In the genomic region with DNA sequence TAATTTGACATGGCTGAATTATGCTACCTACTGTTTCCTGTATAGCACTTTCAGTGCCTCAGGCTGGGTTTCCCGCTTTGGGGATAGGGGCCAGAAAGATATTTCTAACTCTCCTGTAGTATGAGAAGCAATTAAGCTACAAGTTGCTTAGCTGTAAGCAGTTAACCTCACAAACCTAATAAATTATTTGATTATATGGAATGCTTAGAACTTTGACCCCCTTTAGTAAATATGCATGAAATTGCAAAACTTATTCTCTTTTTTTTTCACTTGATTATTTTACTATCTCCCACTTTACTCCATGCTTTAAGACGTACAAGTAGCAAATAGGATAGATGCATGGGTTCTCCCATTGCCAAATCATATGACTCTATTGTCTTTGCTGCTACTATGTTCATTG, we compare ENCODE assay signal across 23 cellular contexts. TPM values are rescaled to one million over a fixed set of nuclear protein-coding genes. Genes with fewer than 3 reads are reported as not detected.
DNase-seq lines count a peak whose midpoint lies in the region; ATAC-seq, FAIRE-seq and TF ChIP-seq lines count a peak whose summit lies in the region.
"Had no signal": no experiment of that assay in that cellular context is flagged by ENCODE, and none has a peak within 500 bp of the region (broad histone marks: within the 10 kb centered on the region; RNA-seq: fewer than 3 reads in every experiment).

No MANE protein-coding gene starts in this region.

- H2AFZ ChIP-seq in HepG2 (ENCODE audit: low read length) (no peak overlapping the region), PC-3 (ENCODE audit: low read length) (0 out of 2 replicates have a peak overlapping the region, but pooled peaks have one; percentile 13)

- DNase-seq in HepG2 (ENCODE audit: low spot score) (no peak), PC-3 (no peak), left lobe of liver (ENCODE audit: low spot score) (no peak), T-helper 2 cell (no peak)
- DNase-seq: 8988T; ACHN; AML-193; BE2C; CD4-positive, alpha-beta T cell; CD8-positive, alpha-beta memory T cell; DMS 273 treated with DMSO at 0.1 percent for 48 hours; DMS79; GDM1; GM23248; H9 had no signal

- no peak for TF ChIP-seq CTCF in liver (IDR thresholded peaks at IDR 0.05; ENCODE audit: low read depth, low read length, missing input control)
- no peak for TF ChIP-seq CTCF in HepG2 (CRISPR knock-in tag; IDR thresholded peaks at IDR 0.05)
- no peak for TF ChIP-seq CTCF in PC-3 (conservative IDR thresholded peaks at IDR 0.05; ENCODE audit: low read depth, low read length)

- TF ChIP-seq RAD21 in liver (IDR thresholded peaks at IDR 0.05): no peak
- no peak for TF ChIP-seq RAD21 in HepG2 (CRISPR knock-in tag; IDR thresholded peaks at IDR 0.05)

- H3F3A ChIP-seq in PC-3 (ENCODE audit: low read length, unreplicated experiment): no peaks in the 10 kb centered on the region

- TF ChIP-seq POLR2A in HepG2 (IDR thresholded peaks at IDR 0.05; ENCODE audit: insufficient read depth in 1 of 2, low read depth in 2 of 2, low read length in 2 of 2): no peak

- 60% methylated on average over 2 of the region's 2 CpGs for WGBS in liver
- WGBS in HepG2 (ENCODE audit: low lambda C conversion rate): 73% methylated on average over 2 of the region's 2 CpGs

- no peak for TF ChIP-seq EP300 in HepG2 (IDR thresholded peaks at IDR 0.05; ENCODE audit: low read depth in 2 of 2, low read length in 2 of 2)
- no peak for TF ChIP-seq EP300 in HepG2 (CRISPR knock-in tag; IDR thresholded peaks at IDR 0.05; ENCODE audit: borderline replicate concordance)

- H3K9me2 ChIP-seq in PC-3 (replicated peaks; ENCODE audit: low read length): no peaks in the 10 kb centered on the region

- ATAC-seq in HepG2 (no peak), PC-3 (no peak), left lobe of liver (peak; percentile 27), HG02623 (IDR thresholded peaks at IDR 0.05; ENCODE audit: unreplicated experiment) (no peak), GM18870 (IDR thresholded peaks at IDR 0.05; ENCODE audit: unreplicated experiment) (no peak)
- ATAC-seq: A549, GM12878, HCT116 had no signal

- intact Hi-C loops in HepG2 (cut with micrococcal nuclease; ENCODE audit: unreplicated experiment): no loop called here
- intact Hi-C loops in PC-3 (cut with micrococcal nuclease): no loop called here

- BruUV-seq in HepG2 (replicated peaks; lab: Mats Ljungman, UMichigan): no TSS peak
- no TSS peak for BruUV-seq in PC-3 (replicated peaks; lab: Mats Ljungman, UMichigan)

- H3K9me3 ChIP-seq in liver (ENCODE audit: control insufficient read depth in 4 of 4, low read length in 3 of 4) (no peaks in the 10 kb centered on the region), HepG2 (ENCODE audit: low read length) (no peaks in the 10 kb centered on the region), PC-3 (ENCODE audit: low read length) (peaks cover 15% of the 10 kb centered on the region; the same call in 1 of the 2 replicates)
- H3K9me3 ChIP-seq: BE2C had no signal

- H3K4me2 ChIP-seq in HepG2 (ENCODE audit: low read depth, low read length) (no peak overlapping the region), PC-3 (ENCODE audit: low read length) (no peak overlapping the region)
- H3K4me2 ChIP-seq: A549; BLaER1 treated with 17β-estradiol and CSF1 and Interleukin-3, amounts not matched to agents 10 nM and 100 nM had no signal

- POLR2A ChIA-PET in HepG2 (lab: Yijun Ruan, JAX) (no interaction called here), PC-3 (lab: Charles Lee; ENCODE audit: unreplicated experiment) (no interaction called here)

- in situ Hi-C loops in HepG2 (cut with HindIII; ENCODE audit: extremely low pct_ligation_motif_present, low pct_unique_long_range_greater_than_20kb): no loop called here

- H3K79me2 ChIP-seq in HepG2 (ENCODE audit: insufficient read depth, low read length) (no peaks in the 10 kb centered on the region), PC-3 (ENCODE audit: low read length) (no peaks in the 10 kb centered on the region)

- no peak overlapping the region for H3K4me3 ChIP-seq in liver (ENCODE audit: low read depth in 1 of 3, low read length in 3 of 3)
- no peak overlapping the region for H3K4me3 ChIP-seq in HepG2 (replicated peaks in 1 of 3; ENCODE audit: insufficient read depth in 1 of 3, low read depth in 2 of 3, low read length in 3 of 3)
- no peak overlapping the region for H3K4me3 ChIP-seq in PC-3 (ENCODE audit: low read length)
- H3K4me3 ChIP-seq: A549; BLaER1 treated with 17β-estradiol and CSF1 and Interleukin-3, amounts not matched to agents 10 nM and 100 nM; GM12878; GM23248 had no signal

- no peaks in the 10 kb centered on the region for H3K27me3 ChIP-seq in liver (ENCODE audit: control insufficient read depth in 4 of 4, insufficient read depth in 4 of 4, low read length in 3 of 4)
- H3K27me3 ChIP-seq in HepG2 (ENCODE audit: control insufficient read depth in 1 of 2, insufficient read depth in 2 of 2, low read length in 2 of 2): no peaks in the 10 kb centered on the region
- H3K27me3 ChIP-seq in PC-3 (ENCODE audit: low read length): no peaks in the 10 kb centered on the region
- H3K27me3 ChIP-seq: BLaER1 treated with 17β-estradiol and CSF1 and Interleukin-3, amounts not matched to agents 10 nM and 100 nM had no signal

- no peak overlapping the region for H3K27ac ChIP-seq in liver (ENCODE audit: low read depth in 1 of 2, low read length in 2 of 2)
- H3K27ac ChIP-seq in HepG2 (ENCODE audit: extremely low read length, insufficient read depth, low read length): no peak overlapping the region
- no peak overlapping the region for H3K27ac ChIP-seq in PC-3 (ENCODE audit: low read length)
- H3K27ac ChIP-seq: A549; BLaER1 treated with 17β-estradiol and CSF1 and Interleukin-3, amounts not matched to agents 10 nM and 100 nM; GM23248 had no signal

- H3K36me3 ChIP-seq in liver (ENCODE audit: control insufficient read depth in 4 of 4, insufficient read depth in 3 of 4, low read depth in 1 of 4, low read length in 3 of 4) (no peaks in the 10 kb centered on the region), HepG2 (replicated peaks in 1 of 2; ENCODE audit: control insufficient read depth in 1 of 2, insufficient read depth in 2 of 2, low read length in 2 of 2) (no peaks in the 10 kb centered on the region), PC-3 (ENCODE audit: low read depth, low read length) (peaks cover 5% of the 10 kb centered on the region; the same call in 1 of the 2 replicates)
- H3K36me3 ChIP-seq: BE2C; BLaER1 treated with 17β-estradiol and CSF1 and Interleukin-3, amounts not matched to agents 10 nM and 100 nM had no signal

- no peaks in the 10 kb centered on the region for H4K20me1 ChIP-seq in HepG2 (ENCODE audit: insufficient read depth, low read length)
- H4K20me1 ChIP-seq in PC-3 (ENCODE audit: low read length): no peaks in the 10 kb centered on the region
- H4K20me1 ChIP-seq: BLaER1 treated with 17β-estradiol and CSF1 and Interleukin-3, amounts not matched to agents 10 nM and 100 nM had no signal

- no peak for FAIRE-seq in HepG2 (lab: Jason Lieb, UNC)
- FAIRE-seq: A549, D721Med, GM12878 had no signal

- H3K4me1 ChIP-seq in liver (ENCODE audit: control insufficient read depth in 4 of 4, insufficient read depth in 4 of 4, low read length in 3 of 4) (peaks cover 0 to 13% (median 9%) of the 10 kb centered on the region in 4 donors), HepG2 (ENCODE audit: insufficient read depth, low read length) (peaks cover 36% of the 10 kb centered on the region), PC-3 (ENCODE audit: insufficient read depth, low read length) (peaks cover 19% of the 10 kb centered on the region)
- H3K4me1 ChIP-seq: BE2C; BLaER1 treated with 17β-estradiol and CSF1 and Interleukin-3, amounts not matched to agents 10 nM and 100 nM had no signal

- no peak overlapping the region for H3K9ac ChIP-seq in liver (ENCODE audit: low read depth in 1 of 2, low read length in 2 of 2)
- no peak overlapping the region for H3K9ac ChIP-seq in HepG2 (ENCODE audit: insufficient read depth, low read depth, low read length)
- no peak overlapping the region for H3K9ac ChIP-seq in PC-3 (ENCODE audit: low read length)
- H3K9ac ChIP-seq: BLaER1 treated with 17β-estradiol and CSF1 and Interleukin-3, amounts not matched to agents 10 nM and 100 nM; GM23248 had no signal

- CTCF ChIA-PET in HepG2 (lab: Yijun Ruan, JAX; ENCODE audit: low intra/inter-chr PET ratio, low total read pairs): no interaction called here
- CTCF ChIA-PET in PC-3 (lab: Charles Lee): no interaction called here

TF ChIP-seq in liver, 16 proteins besides CTCF, POLR2A, EP300 and RAD21:
- TF ChIP-seq FOXA2 (IDR thresholded peaks at IDR 0.05) (peak; percentile 23), HNF4A (conservative IDR thresholded peaks at IDR 0.05) (peak; percentile 51 to 66), RXRA (IDR thresholded peaks at IDR 0.05) (no peak), YY1 (IDR thresholded peaks at IDR 0.05) (no peak)
TF ChIP-seq in liver: peak in this region for 2.

TF ChIP-seq in HepG2, 621 proteins besides CTCF, POLR2A, EP300 and RAD21 (continues in another document):
- no peak for TF ChIP-seq CHCHD3 (CRISPR knock-in tag; IDR thresholded peaks at IDR 0.05)

RNA-seq across cellular contexts. Expression of gene CHMP2B, which starts 27.5 kb away (rescaled TPM):
- total RNA-seq in liver (10 to 100 TPM; 15.5 TPM), HepG2 (2016; rRNA removed; fragmentation: Illumina TruSeq; extraction: Trizol) (33.5 and 47.3 TPM in 2 replicates), PC-3 (2014; rRNA removed) (40.1 and 49.4 TPM in 2 replicates), left lobe of liver (18.1 TPM)
- polyA plus RNA-seq in liver (10 to 100 TPM; 12.6 to 49.5 TPM), HepG2 (2011; rRNA removed) (6.2 and 6.9 TPM in 2 replicates)
- total RNA-seq in HepG2 (2016; cell fraction: cytosol; rRNA removed; fragmentation: Illumina TruSeq; extraction: Trizol; ENCODE audit: low read depth): 4.5 and 6.1 TPM in 2 replicates
- 31.4 and 50.4 TPM in 2 replicates for total RNA-seq in HepG2 (2016; cell fraction: insoluble cytoplasmic fraction; rRNA removed; fragmentation: Illumina TruSeq; extraction: Trizol)
- total RNA-seq in HepG2 (2016; cell fraction: membrane; rRNA removed; fragmentation: Illumina TruSeq; extraction: Trizol): 10.8 and 13.9 TPM in 2 replicates
- total RNA-seq in HepG2 (2016; cell fraction: nucleus; rRNA removed; fragmentation: Illumina TruSeq; extraction: Trizol): 14.6 and 16.4 TPM in 2 replicates
- polyA plus RNA-seq in HepG2 (2011; cell fraction: cytosol; rRNA removed): 7.1 and 8.0 TPM in 2 replicates
- polyA plus RNA-seq in HepG2 (2011; cell fraction: nucleus; rRNA removed): 3.6 and 6.0 TPM in 2 replicates
- polyA plus RNA-seq in HepG2 (2012): 13.5 and 15.1 TPM in 2 replicates
- polyA plus RNA-seq in HepG2 (2016; cell fraction: cytosol; fragmentation: Illumina TruSeq; extraction: Trizol; ENCODE audit: low read depth): 2.3 and 2.6 TPM in 2 replicates
- 49.7 and 57.0 TPM in 2 replicates for polyA plus RNA-seq in HepG2 (2016; cell fraction: insoluble cytoplasmic fraction; fragmentation: Illumina TruSeq; extraction: Trizol; ENCODE audit: low read depth)
- 7.4 and 7.6 TPM in 2 replicates for polyA plus RNA-seq in HepG2 (2016; cell fraction: membrane; fragmentation: Illumina TruSeq; extraction: Trizol; ENCODE audit: low read depth)
- polyA plus RNA-seq in HepG2 (2016; cell fraction: nucleus; fragmentation: Illumina TruSeq; extraction: Trizol; ENCODE audit: insufficient read depth, low read depth): 19.0 and 21.6 TPM in 2 replicates
- polyA minus RNA-seq in HepG2 (2011; rRNA and poly(A)+ RNA removed; ENCODE audit: low replicate concordance): 2.2 TPM in 2 replicates
- 11.3 and 14.9 TPM in 2 replicates for polyA minus RNA-seq in HepG2 (2011; cell fraction: cytosol; rRNA and poly(A)+ RNA removed)
- polyA minus RNA-seq in HepG2 (2011; cell fraction: nucleus; rRNA and poly(A)+ RNA removed): 9.3 and 14.0 TPM in 2 replicates
